20 cellular contexts compared by ENCODE assay signal in the genomic region with DNA sequence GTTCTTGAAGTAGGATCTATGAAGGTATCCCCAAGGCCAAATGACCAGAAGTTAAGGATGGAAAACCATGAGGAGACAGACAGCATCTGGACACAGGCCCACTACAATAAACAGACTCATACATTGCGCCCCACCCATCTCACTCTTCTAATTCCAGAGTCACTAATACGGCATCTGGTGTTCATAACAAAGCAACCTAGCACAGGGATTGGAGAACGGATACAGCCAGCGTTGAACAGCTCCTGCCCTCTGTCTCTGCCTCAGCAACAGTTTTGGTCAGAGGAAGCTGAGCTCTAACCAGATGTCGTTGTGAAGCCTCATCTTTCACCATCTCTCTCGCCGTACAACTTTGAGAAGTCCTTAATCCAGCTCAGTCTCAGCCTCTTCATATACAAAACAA. TPM values are rescaled to one million over a fixed set of nuclear protein-coding genes. Genes with fewer than 3 reads are reported as not detected.
DNase-seq lines count a peak whose midpoint lies in the region; TF ChIP-seq lines count a peak whose summit lies in the region.
"Had no signal": no experiment of that assay in that cellular context is flagged by ENCODE, and none has a peak within 500 bp of the region (broad histone marks: within the 10 kb centered on the region; RNA-seq: fewer than 3 reads in every experiment).

No MANE protein-coding gene starts in this region.

- in situ Hi-C loops in mammary epithelial cell (cut with MboI; ENCODE audit: low sequenced_read_pairs in 2 of 2), result no loop called here

- dilution Hi-C loops in mammary epithelial cell (cut with HindIII; ENCODE audit: low sequenced_read_pairs), result no loop called here

- WGBS in mammary epithelial cell (ENCODE audit: low coverage, missing lambda C conversion rate), result 96% methylated on average over 7 of the region's 7 CpGs

- H2AFZ ChIP-seq in mammary epithelial cell (ENCODE audit: low read depth, low read length), result no peak overlapping the region

- no peaks in the 10 kb centered on the region for H3K79me2 ChIP-seq in mammary epithelial cell (ENCODE audit: insufficient read depth, low read length)

- DNase-seq in DMS 273 (lab: John Stamatoyannopoulos, UW; ENCODE audit: unreplicated experiment), result peak; percentile 30
- DNase-seq in DMS 273 treated with DMSO at 0.1 percent for 48 hours (lab: John Stamatoyannopoulos, UW), result no peak
- peak; percentile 44 for DNase-seq in SK-N-DZ (ENCODE audit: low spot score)
- peak; percentile 97 for DNase-seq in fibroblast of mammary gland (ENCODE audit: low read depth)
- DNase-seq in colonic mucosa, result no peak
- DNase-seq in activated CD8-positive, alpha-beta memory T cell treated with anti-CD3 and anti-CD28 coated beads, Interleukin-2, amount 50 U/mL, for 48 hours, result no peak
- no peak for DNase-seq in mammary epithelial cell
- DNase-seq: activated CD4-positive, alpha-beta T cell treated with anti-CD3 and anti-CD28 coated beads, Interleukin-2, amount 10 ng/mL, durations not matched to agents 24 days and 14 days; activated T-cell treated with anti-CD3 and anti-CD28 coated beads, Interleukin-2, amount 50 U/mL, for 24 hours; endodermal cell; glutamatergic neuron; islet precursor cell; NCI-H1048; SHP77; sigmoid colon; stimulated activated CD4-positive, alpha-beta T cell treated with anti-CD3 and anti-CD28 coated beads, Interleukin-4, amount 100 ng/mL, for 1 hour had no signal

- no peak for TF ChIP-seq CTCF in fibroblast of mammary gland (conservative IDR thresholded peaks at IDR 0.05; ENCODE audit: control insufficient read depth, insufficient read depth, low read depth, low read length)
- TF ChIP-seq CTCF in colonic mucosa (IDR thresholded peaks at IDR 0.05), result no peak
- no peak for TF ChIP-seq CTCF in mammary epithelial cell (conservative IDR thresholded peaks at IDR 0.05 in 1 of 2, IDR thresholded peaks at IDR 0.05 in 1 of 2; ENCODE audit: extremely low read depth in 1 of 2, insufficient read depth in 1 of 2, low read depth in 1 of 2, low read length in 2 of 2)

- intact Hi-C loops in colonic mucosa (cut with DNase I), result no loop called here
- intact Hi-C loops in mammary epithelial cell (cut with micrococcal nuclease), result no loop called here

- H3K9ac ChIP-seq in skeletal muscle satellite cell (ENCODE audit: low read depth, low read length), result peak overlapping the region; percentile 23
- H3K9ac ChIP-seq in colonic mucosa (ENCODE audit: low read depth in 2 of 2, low read length in 2 of 2), result no peak overlapping the region
- H3K9ac ChIP-seq in mammary epithelial cell (ENCODE audit: insufficient read depth, low read length), result no peak overlapping the region

- H3K4me1 ChIP-seq in skeletal muscle satellite cell (ENCODE audit: control insufficient read depth, insufficient read depth, low read length), result peaks cover 87% of the 10 kb centered on the region
- no peaks in the 10 kb centered on the region for H3K4me1 ChIP-seq in colonic mucosa
- H3K4me1 ChIP-seq in mammary epithelial cell (ENCODE audit: insufficient read depth, low read length), result peaks cover 35% of the 10 kb centered on the region
- H3K4me1 ChIP-seq: tibial nerve had no signal

- H3K27me3 ChIP-seq in skeletal muscle satellite cell (ENCODE audit: control insufficient read depth, insufficient read depth, low read length) (no peaks in the 10 kb centered on the region), colonic mucosa (no peaks in the 10 kb centered on the region), mammary epithelial cell (ENCODE audit: insufficient read depth, low read length) (no peaks in the 10 kb centered on the region)
- H3K27me3 ChIP-seq: sigmoid colon, tibial nerve had no signal

- H3K4me2 ChIP-seq in skeletal muscle satellite cell (ENCODE audit: low read length), result no peak overlapping the region
- no peak overlapping the region for H3K4me2 ChIP-seq in mammary epithelial cell (ENCODE audit: insufficient read depth, low read depth, low read length)

- H3K4me3 ChIP-seq in fibroblast of mammary gland (ENCODE audit: control insufficient read depth, low read depth, low read length), result no peak overlapping the region
- H3K4me3 ChIP-seq in skeletal muscle satellite cell (ENCODE audit: low read length), result no peak overlapping the region
- H3K4me3 ChIP-seq in colonic mucosa, result no peak overlapping the region
- H3K4me3 ChIP-seq in mammary epithelial cell (replicated peaks in 1 of 3; ENCODE audit: insufficient read depth in 1 of 3, low read depth in 2 of 3, low read length in 3 of 3), result no peak overlapping the region
- H3K4me3 ChIP-seq: sigmoid colon, tibial nerve had no signal

- H3K27ac ChIP-seq in colonic mucosa, result no peak overlapping the region
- H3K27ac ChIP-seq in mammary epithelial cell (ENCODE audit: insufficient read depth, low read depth, low read length), result no peak overlapping the region
- H3K27ac ChIP-seq: 22Rv1, sigmoid colon, tibial nerve had no signal

- CTCF ChIA-PET in mammary epithelial cell (lab: Charles Lee; ENCODE audit: low non-redundant PET), result no interaction called here

- H3K9me3 ChIP-seq in skeletal muscle satellite cell (replicated peaks; ENCODE audit: low read length) (no peaks in the 10 kb centered on the region), colonic mucosa (no peaks in the 10 kb centered on the region), mammary epithelial cell (replicated peaks; ENCODE audit: insufficient read depth, low read length) (no peaks in the 10 kb centered on the region)
- H3K9me3 ChIP-seq: sigmoid colon, tibial nerve had no signal

- H4K20me1 ChIP-seq in mammary epithelial cell (ENCODE audit: insufficient read depth, low read length), result no peaks in the 10 kb centered on the region

- BruUV-seq in mammary epithelial cell (replicated peaks; lab: Mats Ljungman, UMichigan), result no TSS peak

- no peaks in the 10 kb centered on the region for H3K36me3 ChIP-seq in skeletal muscle satellite cell (ENCODE audit: insufficient read depth, low read length)
- H3K36me3 ChIP-seq in colonic mucosa, result no peaks in the 10 kb centered on the region
- H3K36me3 ChIP-seq in mammary epithelial cell (ENCODE audit: insufficient read depth, low read length), result no peaks in the 10 kb centered on the region
- H3K36me3 ChIP-seq: sigmoid colon, tibial nerve had no signal

RNA-seq across cellular contexts. Expression of gene CCDC80, which starts 44.5 kb away (rescaled TPM):
- polyA plus RNA-seq in SK-N-DZ (2014; cell fraction: cytosol; rRNA removed), result 3.2 and 3.9 TPM in 2 replicates
- polyA plus RNA-seq in SK-N-DZ (2014; cell fraction: nucleus; rRNA removed), result 2.1 and 2.9 TPM in 2 replicates
- 232 and 249 TPM in 2 replicates for total RNA-seq in skeletal muscle satellite cell (2012; rRNA removed)
- total RNA-seq in colonic mucosa (10 to 100 TPM in 1 of 2 donors, 1 to 10 TPM in 1; 7.1 to 36.6 TPM), mammary epithelial cell (10 to 100 TPM; 25.9 to 56.8 TPM)
- polyA plus RNA-seq in mammary epithelial cell, result 2.0 TPM
- polyA minus RNA-seq in mammary epithelial cell, result 12.3 TPM
- total RNA-seq: activated CD4-positive, alpha-beta T cell treated with anti-CD3 and anti-CD28 coated beads, Interleukin-2, amount 10 ng/mL, durations not matched to agents 24 days and 14 days; T-helper 2 cell treated with Interferon-gamma antibody and Interleukin-4, amounts not matched to agents 100 ng/mL and 5 ng/mL, for 36 hours had no signal

Comparison
In these comparisons a context has a peak if more than half of its experiments do, and no peak if none do; other contexts are left out.
1. DNase-seq: peak in DMS 273 (single experiment), SK-N-DZ (single experiment) and fibroblast of mammary gland (single experiment); none in DMS 273 treated with DMSO at 0.1 percent for 48 hours (single experiment), colonic mucosa (single experiment), activated CD8-positive, alpha-beta memory T cell treated with anti-CD3 and anti-CD28 coated beads, Interleukin-2, amount 50 U/mL, for 48 hours (single experiment) and mammary epithelial cell (single experiment).